In genomic region chr4:7431696-7432530, GRCh38 we compare ENCODE assay signal across 1 cellular context.
TF ChIP-seq lines count a peak whose summit lies in the region.

No MANE protein-coding gene starts in this region.

TF ChIP-seq in HCT116, 20 proteins besides CTCF, POLR2A, EP300 and RAD21 (continued from another document):
- TF ChIP-seq YY1 (IDR thresholded peaks at IDR 0.05; ENCODE audit: extremely low read depth, insufficient replicate concordance, low read depth, low read length) (no peak), TCF7L2 (IDR thresholded peaks at IDR 0.05; ENCODE audit: borderline replicate concordance, extremely low read depth, insufficient read depth, insufficient read length) (no peak), POLR2AphosphoS5 (IDR thresholded peaks at IDR 0.05; ENCODE audit: low read depth, low read length) (no peak), ZFX (IDR thresholded peaks at IDR 0.05) (no peak), REST (IDR thresholded peaks at IDR 0.05; ENCODE audit: low read depth) (no peak), ZNF274 (IDR thresholded peaks at IDR 0.05; ENCODE audit: low read depth, low read length) (no peak), ZBTB33 (IDR thresholded peaks at IDR 0.05; ENCODE audit: extremely low read depth, insufficient replicate concordance, low read length) (no peak), ELF1 (IDR thresholded peaks at IDR 0.05; ENCODE audit: borderline replicate concordance, low read depth) (no peak), SIN3A (IDR thresholded peaks at IDR 0.05; ENCODE audit: low read depth) (no peak), JUND (IDR thresholded peaks at IDR 0.05) (no peak), MAX (IDR thresholded peaks at IDR 0.05) (no peak), FOSL1 (IDR thresholded peaks at IDR 0.05; ENCODE audit: low read depth) (no peak), ATF3 (IDR thresholded peaks at IDR 0.05) (no peak), EZH2 (IDR thresholded peaks at IDR 0.05) (no peak), CEBPB (IDR thresholded peaks at IDR 0.05; ENCODE audit: low read depth) (no peak), SRF (IDR thresholded peaks at IDR 0.05; ENCODE audit: low read depth) (no peak)
TF ChIP-seq in HCT116: peak in this region for 0.
